In genomic region chr1:63920154-63921117, GRCh38 we compare ENCODE assay signal across 9 cellular contexts.
A peak's percentile ranks its signal among the peaks of the same experiment; 100 is the strongest.
DNase-seq lines count a peak whose midpoint lies in the region; ATAC-seq lines count a peak whose summit lies in the region.
"Had no signal": no experiment of that assay in that cellular context is flagged by ENCODE, and none has a peak within 500 bp of the region (broad histone marks: within the 10 kb centered on the region; RNA-seq: fewer than 3 reads in every experiment).

No MANE protein-coding gene starts in this region.

- H3K4me1 ChIP-seq in right cardiac atrium (ENCODE audit: control insufficient read depth, insufficient read depth, low read length) (peaks cover 8% of the 10 kb centered on the region), iPS-18a (ENCODE audit: control insufficient read depth, low read depth, low read length) (peaks cover 19% of the 10 kb centered on the region)

- H3K36me3 ChIP-seq in iPS-18a (ENCODE audit: control insufficient read depth, low read depth, low read length), result no peaks in the 10 kb centered on the region

- ATAC-seq in right cardiac atrium (peak in 1 of 2 donors; percentile 5), Right ventricle myocardium superior (ENCODE audit: poor library complexity) (no peak), HG02678 (IDR thresholded peaks at IDR 0.05; ENCODE audit: unreplicated experiment) (no peak), GM18511 (IDR thresholded peaks at IDR 0.05; ENCODE audit: unreplicated experiment) (no peak)
- ATAC-seq in stimulated activated naive CD8-positive, alpha-beta T cell treated with anti-CD3 and anti-CD28 coated beads, Interleukin-15, Interleukin-2, amounts not matched to agents 100 U/mL and 50 U/mL, for 24 hours, result no peak

- no peaks in the 10 kb centered on the region for H3K9me3 ChIP-seq in right cardiac atrium (ENCODE audit: control insufficient read depth, low read length)
- no peaks in the 10 kb centered on the region for H3K9me3 ChIP-seq in iPS-18a (ENCODE audit: control insufficient read depth, low read depth, low read length)

- no peak overlapping the region for H3K9ac ChIP-seq in iPS-18a (ENCODE audit: low read length)

- H3K4me3 ChIP-seq in right cardiac atrium (ENCODE audit: low read length), result no peak overlapping the region
- no peak overlapping the region for H3K4me3 ChIP-seq in iPS-18a (ENCODE audit: low read length)

- H3K27me3 ChIP-seq in right cardiac atrium (ENCODE audit: control insufficient read depth, insufficient read depth) (no peaks in the 10 kb centered on the region), iPS-18a (ENCODE audit: control insufficient read depth, insufficient read depth, low read length) (no peaks in the 10 kb centered on the region)

- H3K27ac ChIP-seq in right cardiac atrium (ENCODE audit: low read length) (peak overlapping the region; percentile 31), iPS-18a (ENCODE audit: low read length) (peak overlapping the region; percentile 7)

- WGBS in right cardiac atrium, result 60% methylated on average over 7 of the region's 7 CpGs

- intact Hi-C loops in right cardiac atrium (cut with DNase I), result loop anchor here in 1 of 4 donors (10.0 kb wide), 1 partner anchor 224 kb away; no protein-coding TSS in a partner anchor
- intact Hi-C loops in Right ventricle myocardium superior (cut with DNase I), result no loop called here

- no peak for DNase-seq in right cardiac atrium
- no peak for DNase-seq in Right ventricle myocardium superior
- peak; percentile 62 for DNase-seq in SW 1271 (lab: John Stamatoyannopoulos, UW)
- DNase-seq in stimulated activated naive CD8-positive, alpha-beta T cell treated with anti-CD3 and anti-CD28 coated beads, Interleukin-15, Interleukin-2, amounts not matched to agents 100 U/mL and 50 U/mL, for 24 hours, result no peak
- no peak for DNase-seq in cerebellar cortex (ENCODE audit: low spot score)
- DNase-seq: Kasumi-1 had no signal

Comparison
In these comparisons a context has a peak if more than half of its experiments do, and no peak if none do; other contexts are left out.
1. DNase-seq: peak in SW 1271 (2 of 2); none in right cardiac atrium (0 of 3), Right ventricle myocardium superior (single experiment), stimulated activated naive CD8-positive, alpha-beta T cell treated with anti-CD3 and anti-CD28 coated beads, Interleukin-15, Interleukin-2, amounts not matched to agents 100 U/mL and 50 U/mL, for 24 hours (single experiment) and cerebellar cortex (single experiment).